ENCODE assay signal across 3 cellular contexts in the genomic region with DNA sequence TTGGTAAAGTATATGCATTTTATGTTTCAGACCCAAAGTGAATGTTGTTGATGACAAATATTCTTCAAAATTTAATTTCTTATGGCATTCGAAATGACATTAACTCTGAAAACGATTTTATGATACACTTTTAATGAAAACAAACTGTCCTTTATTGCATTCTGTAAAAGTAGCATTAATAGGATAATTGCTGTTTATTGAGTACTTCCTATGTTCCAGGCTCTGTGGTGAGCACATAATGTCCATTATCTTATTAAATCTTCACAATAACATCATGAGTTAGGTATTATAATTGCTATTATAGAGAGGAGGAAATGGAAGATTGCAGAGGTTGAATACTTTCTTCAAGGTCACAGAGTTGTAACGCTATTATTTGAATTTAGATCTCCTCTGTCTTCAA.
"Had no signal": no experiment of that assay in that cellular context is flagged by ENCODE, and none has a peak within 500 bp of the region (broad histone marks: within the 10 kb centered on the region; RNA-seq: fewer than 3 reads in every experiment).

No MANE protein-coding gene starts in this region.

- ATAC-seq: GM12878 had no signal

- H3K4me3 ChIP-seq: GM12878 had no signal

- DNase-seq: GDM1, GF-D8 had no signal
